Comparison of ENCODE assay signal across 39 cellular contexts in genomic region chr11:133887692-133888332, GRCh38. TPM values are rescaled to one million over a fixed set of nuclear protein-coding genes. Genes with fewer than 3 reads are reported as not detected.
"Had no signal": no experiment of that assay in that cellular context is flagged by ENCODE, and none has a peak within 500 bp of the region (broad histone marks: within the 10 kb centered on the region; RNA-seq: fewer than 3 reads in every experiment).

No MANE protein-coding gene starts in this region.

- H3K9me3 ChIP-seq: mucosa of descending colon, neutrophil, suprapubic skin, thyroid gland had no signal

- H3K4me3 ChIP-seq: dorsolateral prefrontal cortex, esophagus muscularis mucosa, heart right ventricle, mucosa of descending colon, smooth muscle cell, suprapubic skin, thyroid gland had no signal

- H3K4me2 ChIP-seq: smooth muscle cell had no signal

- H3K36me3 ChIP-seq: esophagus muscularis mucosa, heart right ventricle, neutrophil, suprapubic skin, thyroid gland had no signal

- ATAC-seq: heart right ventricle; left colon; mucosa of descending colon; natural killer cell treated with Interleukin-12 subunit alpha and Interleukin-12 subunit beta and Interleukin-15 and Interleukin-18, amount 100 ng/mL, for 72 hours; sciatic nerve; stimulated activated naive CD8-positive, alpha-beta T cell treated with anti-CD3 and anti-CD28 coated beads, Interleukin-15, amount 100 ng/mL, for 72 hours had no signal

- H3K4me1 ChIP-seq: esophagus muscularis mucosa, heart right ventricle, parathyroid adenoma, suprapubic skin, thyroid gland had no signal

- FAIRE-seq: colon, endothelial cell of umbilical vein, islet of Langerhans had no signal

- H3K27ac ChIP-seq: dorsolateral prefrontal cortex, esophagus muscularis mucosa, heart right ventricle, neutrophil, parathyroid adenoma, suprapubic skin, thyroid gland had no signal

- DNase-seq: dorsolateral prefrontal cortex; effector CD8-positive, alpha-beta T cell; foreskin melanocyte; glutamatergic neuron; heart right ventricle; hippocampal formation; left colon; mesenchymal stem cell; mucosa of descending colon; naive B cell; stimulated activated CD4-positive, alpha-beta T cell treated with anti-CD3 and anti-CD28 coated beads, Interleukin-12 subunit alpha, Interleukin-12 subunit beta, amount 100 ng/mL, for 4 hours; stimulated activated CD4-positive, alpha-beta T cell treated with anti-CD3 and anti-CD28 coated beads, Interleukin-1b, Interleukin-23, amount 100 ng/mL, for 48 hours; stimulated activated CD4-positive, alpha-beta T cell treated with anti-CD3 and anti-CD28 coated beads, Interleukin-4, amount 100 ng/mL, for 1 hour; stimulated activated CD8-positive, alpha-beta memory T cell treated with anti-CD3 and anti-CD28 coated beads, Interleukin-4, amount 100 ng/mL, for 48 hours; stimulated activated naive CD4-positive, alpha-beta T cell; stimulated activated naive CD8-positive, alpha-beta T cell treated with anti-CD3 and anti-CD28 coated beads, Interleukin-15, amount 100 ng/mL, for 72 hours; thyroid gland; trophoblast cell had no signal

- H3K27me3 ChIP-seq: dorsolateral prefrontal cortex, neutrophil, thyroid gland had no signal

- H3K9ac ChIP-seq: parathyroid adenoma had no signal

RNA-seq across cellular contexts. Expression of gene SPATA19, which starts 42.5 kb away (rescaled TPM):
- total RNA-seq: cerebellum; endothelial cell of umbilical vein; epithelial cell of proximal tubule; esophagus muscularis mucosa; fibroblast of lung; kidney epithelial cell; left colon; liver; lung microvascular endothelial cell; mesothelial cell of epicardium; mucosa of descending colon; natural killer cell treated with Interleukin-12 subunit alpha and Interleukin-12 subunit beta and Interleukin-15 and Interleukin-18, amount 100 ng/mL, for 72 hours; neural crest cell; omental fat pad; progenitor cell of endocrine pancreas; sciatic nerve; suprapubic skin; ureter had no signal
- polyA plus RNA-seq: endothelial cell of umbilical vein, fibroblast of lung, liver, smooth muscle cell had no signal
